ENCODE assay signal across 1 cellular context in genomic region chr16:85927938-85928337, GRCh38.
TF ChIP-seq lines count a peak whose summit lies in the region.

No MANE protein-coding gene starts in this region.

TF ChIP-seq in HEK293T, 16 proteins besides CTCF, POLR2A, EP300 and RAD21 (continued from another document):
- TF ChIP-seq HDGF (IDR thresholded peaks at IDR 0.05; ENCODE audit: borderline replicate concordance) (no peak), LEF1 (IDR thresholded peaks at IDR 0.05; ENCODE audit: borderline replicate concordance) (no peak), TARDBP (IDR thresholded peaks at IDR 0.05) (no peak), FOXK2 (IDR thresholded peaks at IDR 0.05) (no peak), SP1 (IDR thresholded peaks at IDR 0.05) (no peak), ELF4 (IDR thresholded peaks at IDR 0.05) (no peak), CTBP1 (IDR thresholded peaks at IDR 0.05; ENCODE audit: borderline replicate concordance) (no peak), BHLHE40 (IDR thresholded peaks at IDR 0.05; ENCODE audit: borderline replicate concordance) (no peak), FOXA1 (IDR thresholded peaks at IDR 0.05) (no peak), ZNF384 (IDR thresholded peaks at IDR 0.05) (no peak), FOXM1 (IDR thresholded peaks at IDR 0.05; ENCODE audit: borderline replicate concordance) (no peak)
